Comparison of ENCODE assay signal across 26 cellular contexts in the genomic region with DNA sequence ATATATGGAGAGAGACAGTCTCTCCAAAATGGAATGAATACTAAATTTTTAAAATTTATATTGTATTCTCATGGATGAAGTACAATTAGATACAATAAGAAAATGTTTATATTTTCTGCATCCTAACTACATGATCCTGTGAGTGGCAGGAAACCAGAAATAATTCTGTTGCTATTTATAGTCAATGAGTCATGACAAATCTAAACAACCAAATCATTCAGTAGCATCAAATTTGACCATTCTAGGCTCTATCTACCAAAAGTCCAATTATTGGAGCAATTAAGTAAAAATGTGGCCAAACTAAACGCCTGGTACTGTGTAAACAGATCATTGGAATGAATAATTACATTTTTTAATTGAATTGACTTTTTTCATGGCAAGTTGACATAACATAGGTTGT.
"Had no signal": no experiment of that assay in that cellular context is flagged by ENCODE, and none has a peak within 500 bp of the region (broad histone marks: within the 10 kb centered on the region; RNA-seq: fewer than 3 reads in every experiment).

No MANE protein-coding gene starts in this region.

- ATAC-seq: activated CD8-positive, alpha-beta memory T cell treated with anti-CD3 and anti-CD28 coated beads, Interleukin-2, amount 10 ng/mL, durations not matched to agents 7 days and 5 days; activated naive CD8-positive, alpha-beta T cell treated with anti-CD3 and anti-CD28 coated beads, Interleukin-2, amount 50 U/mL, for 24 hours; Panc1; SK-N-SH treated with all-trans-retinoic acid at 6 μM for 48 hours; T-cell had no signal

- DNase-seq: activated CD4-positive, alpha-beta memory T cell treated with anti-CD3 and anti-CD28 coated beads, Interleukin-2, amount 10 ng/mL, durations not matched to agents 7 days and 5 days; activated CD4-positive, alpha-beta T cell treated with anti-CD3 and anti-CD28 coated beads for 1 hour; activated CD4-positive, alpha-beta T cell treated with anti-CD3 and anti-CD28 coated beads for 48 hours; activated CD4-positive, CD25-positive, alpha-beta regulatory T cell; activated CD8-positive, alpha-beta memory T cell treated with anti-CD3 and anti-CD28 coated beads for 24 hours; activated CD8-positive, alpha-beta memory T cell treated with anti-CD3 and anti-CD28 coated beads, Interleukin-2, amount 10 ng/mL, durations not matched to agents 7 days and 5 days; activated CD8-positive, alpha-beta memory T cell treated with anti-CD3 and anti-CD28 coated beads, Interleukin-2, amount 50 U/mL, for 48 hours; activated effector memory CD4-positive, alpha-beta T cell treated with Interleukin-2 at 50 U/mL for 16 hours; activated naive CD4-positive, alpha-beta T cell treated with anti-CD3 and anti-CD28 coated beads, Interleukin-2, amount 10 ng/mL, durations not matched to agents 7 days and 5 days; activated naive CD8-positive, alpha-beta T cell treated with anti-CD3 and anti-CD28 coated beads, Interleukin-2, amount 50 U/mL, for 24 hours; activated T-cell treated with anti-CD3 and anti-CD28 coated beads, Interleukin-2, amount 50 U/mL, for 48 hours; anterior cingulate cortex; caudate nucleus; NCI-H1105; NCI-H1417 treated with DMSO at 0.1 percent for 48 hours; NCI-H1694 treated with DMSO at 0.1 percent for 48 hours; NCI-H2029; SHP77; T-cell; T-helper 2 cell; T-helper 9 cell; WERI-Rb-1 had no signal

- H3K27me3 Mint-ChIP-seq: activated CD4-positive, alpha-beta memory T cell treated with anti-CD3 and anti-CD28 coated beads, Interleukin-2, amount 10 ng/mL, durations not matched to agents 7 days and 5 days; activated CD8-positive, alpha-beta memory T cell treated with anti-CD3 and anti-CD28 coated beads, Interleukin-2, amount 10 ng/mL, durations not matched to agents 7 days and 5 days; activated naive CD4-positive, alpha-beta T cell treated with anti-CD3 and anti-CD28 coated beads, Interleukin-2, amount 10 ng/mL, durations not matched to agents 7 days and 5 days; activated naive CD8-positive, alpha-beta T cell; activated naive CD8-positive, alpha-beta T cell treated with anti-CD3 and anti-CD28 coated beads, Interleukin-2, amount 50 U/mL, for 24 hours; brain; T-cell had no signal

- H3K27ac Mint-ChIP-seq: activated CD4-positive, alpha-beta memory T cell treated with anti-CD3 and anti-CD28 coated beads, Interleukin-2, amount 10 ng/mL, durations not matched to agents 7 days and 5 days; activated CD8-positive, alpha-beta memory T cell treated with anti-CD3 and anti-CD28 coated beads, Interleukin-2, amount 10 ng/mL, durations not matched to agents 7 days and 5 days; activated naive CD4-positive, alpha-beta T cell treated with anti-CD3 and anti-CD28 coated beads, Interleukin-2, amount 10 ng/mL, durations not matched to agents 7 days and 5 days; activated naive CD8-positive, alpha-beta T cell; activated naive CD8-positive, alpha-beta T cell treated with anti-CD3 and anti-CD28 coated beads, Interleukin-2, amount 50 U/mL, for 24 hours; brain; T-cell had no signal

- H3K4me1 Mint-ChIP-seq: activated CD4-positive, alpha-beta memory T cell treated with anti-CD3 and anti-CD28 coated beads, Interleukin-2, amount 10 ng/mL, durations not matched to agents 7 days and 5 days; activated CD8-positive, alpha-beta memory T cell treated with anti-CD3 and anti-CD28 coated beads, Interleukin-2, amount 10 ng/mL, durations not matched to agents 7 days and 5 days; activated naive CD4-positive, alpha-beta T cell treated with anti-CD3 and anti-CD28 coated beads, Interleukin-2, amount 10 ng/mL, durations not matched to agents 7 days and 5 days; activated naive CD8-positive, alpha-beta T cell treated with anti-CD3 and anti-CD28 coated beads, Interleukin-2, amount 50 U/mL, for 24 hours; brain; T-cell had no signal

- H3K36me3 Mint-ChIP-seq: activated CD8-positive, alpha-beta memory T cell treated with anti-CD3 and anti-CD28 coated beads, Interleukin-2, amount 10 ng/mL, durations not matched to agents 7 days and 5 days; activated naive CD4-positive, alpha-beta T cell treated with anti-CD3 and anti-CD28 coated beads, Interleukin-2, amount 10 ng/mL, durations not matched to agents 7 days and 5 days; activated naive CD8-positive, alpha-beta T cell; brain; T-cell had no signal

- H3K4me3 Mint-ChIP-seq: activated CD4-positive, alpha-beta memory T cell treated with anti-CD3 and anti-CD28 coated beads, Interleukin-2, amount 10 ng/mL, durations not matched to agents 7 days and 5 days; activated CD8-positive, alpha-beta memory T cell treated with anti-CD3 and anti-CD28 coated beads, Interleukin-2, amount 10 ng/mL, durations not matched to agents 7 days and 5 days; activated naive CD4-positive, alpha-beta T cell treated with anti-CD3 and anti-CD28 coated beads, Interleukin-2, amount 10 ng/mL, durations not matched to agents 7 days and 5 days; activated naive CD8-positive, alpha-beta T cell; activated naive CD8-positive, alpha-beta T cell treated with anti-CD3 and anti-CD28 coated beads, Interleukin-2, amount 50 U/mL, for 24 hours; brain; T-cell had no signal
